Comparison of ENCODE assay signal across 9 cellular contexts in the genomic region with DNA sequence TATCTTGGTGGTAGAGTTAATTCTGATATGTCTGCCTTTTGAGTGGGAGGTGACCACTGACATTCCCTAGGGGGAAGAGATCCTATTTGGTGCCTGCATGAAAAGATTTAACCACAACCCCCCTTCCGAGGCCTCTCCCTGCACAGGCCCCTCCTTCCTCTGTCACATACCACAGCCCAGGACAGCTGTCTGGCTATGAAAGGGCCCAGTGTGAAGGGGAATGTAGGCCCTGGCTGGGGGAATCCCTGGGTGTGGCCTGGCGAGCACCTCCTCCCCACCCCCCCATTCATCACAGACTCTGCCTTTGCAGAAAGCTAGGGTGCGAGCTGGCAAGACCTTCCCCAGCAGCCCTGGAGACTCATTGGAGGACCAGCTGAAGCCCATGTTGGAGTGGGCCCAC. TPM values are rescaled to one million over a fixed set of nuclear protein-coding genes. Genes with fewer than 3 reads are reported as not detected.
DNase-seq lines count a peak whose midpoint lies in the region; ATAC-seq and TF ChIP-seq lines count a peak whose summit lies in the region.
"Had no signal": no experiment of that assay in that cellular context is flagged by ENCODE, and none has a peak within 500 bp of the region (broad histone marks: within the 10 kb centered on the region; RNA-seq: fewer than 3 reads in every experiment).

No MANE protein-coding gene starts in this region.

- no peaks in the 10 kb centered on the region for H3K27me3 ChIP-seq in CD4-positive, alpha-beta memory T cell (ENCODE audit: insufficient read depth, low read length)
- no peaks in the 10 kb centered on the region for H3K27me3 ChIP-seq in thymus (ENCODE audit: control insufficient read depth, insufficient read depth)

- H3K4me1 ChIP-seq in CD4-positive, alpha-beta memory T cell (ENCODE audit: insufficient read depth, low read length) = peaks cover 61% of the 10 kb centered on the region
- H3K4me1 ChIP-seq in thymus (ENCODE audit: control insufficient read depth, insufficient read depth, low read length) = peaks cover 34% of the 10 kb centered on the region
- H3K4me1 ChIP-seq: psoas muscle had no signal

- H3K27ac ChIP-seq in CD4-positive, alpha-beta memory T cell (ENCODE audit: low read depth, low read length) = peak overlapping the region; percentile 22
- peak overlapping the region; percentile 33 for H3K27ac ChIP-seq in thymus (ENCODE audit: low read depth)
- H3K27ac ChIP-seq: psoas muscle had no signal

- TF ChIP-seq CTCF in GM20000 (IDR thresholded peaks at IDR 0.05; ENCODE audit: extremely low read depth, missing control alignments) = no peak

- peak; percentile 10 to 65 (median 23) for DNase-seq in CD4-positive, alpha-beta memory T cell
- DNase-seq in GM20000 (ENCODE audit: low spot score) (peak; percentile 79), NAMALWA (ENCODE audit: low spot score) (peak; percentile 34), inferior parietal cortex (ENCODE audit: extremely low spot score) (no peak), NCI-H2171 (lab: John Stamatoyannopoulos, UW) (no peak)
- no peak for DNase-seq in effector memory CD8-positive, alpha-beta T cell

- CTCF ChIA-PET in CD4-positive, alpha-beta memory T cell (lab: Charles Lee; ENCODE audit: partially characterized antibody) = interaction anchor here (1.1 to 2.4 kb wide), 8 partner anchors 13 to 153 kb away, joined by 3 to 11 read pairs (median 7); a partner anchor contains a TSS

- H3K36me3 Mint-ChIP-seq in CD4-positive, alpha-beta memory T cell = no peaks in the 10 kb centered on the region
- no peaks in the 10 kb centered on the region for H3K36me3 Mint-ChIP-seq in effector memory CD8-positive, alpha-beta T cell (ENCODE audit: insufficient read depth)

- no peaks in the 10 kb centered on the region for H3K9me3 ChIP-seq in CD4-positive, alpha-beta memory T cell (ENCODE audit: control insufficient read depth in 1 of 2, low read length in 2 of 2)
- no peaks in the 10 kb centered on the region for H3K9me3 ChIP-seq in thymus (ENCODE audit: control insufficient read depth)
- H3K9me3 ChIP-seq: psoas muscle had no signal

- ATAC-seq in effector memory CD8-positive, alpha-beta T cell (replicated peaks) = peak; percentile 58
- ATAC-seq in HG03460 (IDR thresholded peaks at IDR 0.05; ENCODE audit: unreplicated experiment) = no peak

- H3K27ac Mint-ChIP-seq in CD4-positive, alpha-beta memory T cell = peak overlapping the region; percentile 85 to 93 (median 89)
- no peak overlapping the region for H3K27ac Mint-ChIP-seq in effector memory CD8-positive, alpha-beta T cell

- no peaks in the 10 kb centered on the region for H3K27me3 Mint-ChIP-seq in CD4-positive, alpha-beta memory T cell
- H3K27me3 Mint-ChIP-seq in effector memory CD8-positive, alpha-beta T cell = no peaks in the 10 kb centered on the region

- intact Hi-C loops in CD4-positive, alpha-beta memory T cell (cut with micrococcal nuclease) = no loop called here

- 43% methylated on average over 3 of the region's 3 CpGs for WGBS in thymus

- H3K4me3 ChIP-seq in CD4-positive, alpha-beta memory T cell (ENCODE audit: low read length in 2 of 2) = no peak overlapping the region
- no peak overlapping the region for H3K4me3 ChIP-seq in thymus (ENCODE audit: low read length)
- H3K4me3 ChIP-seq: psoas muscle had no signal

- POLR2A ChIA-PET in CD4-positive, alpha-beta memory T cell (lab: Charles Lee; ENCODE audit: partially characterized antibody) = interaction anchor here (1.1 to 1.9 kb wide), 2 partner anchors 28 to 29 kb away, joined by 6 read pairs; a partner anchor contains a TSS

- H3K9me3 Mint-ChIP-seq in CD4-positive, alpha-beta memory T cell = no peaks in the 10 kb centered on the region
- no peaks in the 10 kb centered on the region for H3K9me3 Mint-ChIP-seq in effector memory CD8-positive, alpha-beta T cell

- H3K36me3 ChIP-seq in CD4-positive, alpha-beta memory T cell (ENCODE audit: insufficient read depth, low read length) = no peaks in the 10 kb centered on the region
- H3K36me3 ChIP-seq in thymus (ENCODE audit: control insufficient read depth, insufficient read depth) = peaks cover 1% of the 10 kb centered on the region

- peaks cover 29 to 66% (median 44%) of the 10 kb centered on the region in 4 donors for H3K4me1 Mint-ChIP-seq in CD4-positive, alpha-beta memory T cell
- H3K4me1 Mint-ChIP-seq in effector memory CD8-positive, alpha-beta T cell (ENCODE audit: low read depth in 2 of 2) = peaks cover 3 to 17% of the 10 kb centered on the region in 2 donors

- H3K4me3 Mint-ChIP-seq in CD4-positive, alpha-beta memory T cell = peak overlapping the region in 5 of 8 donors; percentile 10 to 53 (median 23)
- H3K4me3 Mint-ChIP-seq in effector memory CD8-positive, alpha-beta T cell = no peak overlapping the region

RNA-seq across cellular contexts. Expression of a gene that starts 27.4 kb away (rescaled TPM):
- total RNA-seq in CD4-positive, alpha-beta memory T cell = 10 to 100 TPM; 78.1 to 78.6 TPM
- polyA plus RNA-seq in CD4-positive, alpha-beta memory T cell = 100 to 1,000 TPM in 1 of 2 donors, 10 to 100 TPM in 1; 95.9 to 140 TPM
- 55.6 TPM for polyA plus RNA-seq in thymus

RNA-seq across cellular contexts. Expression of a gene that starts 30.1 kb away (rescaled TPM):
- under 1 TPM; 0.38 to 0.47 TPM for total RNA-seq in CD4-positive, alpha-beta memory T cell
- polyA plus RNA-seq in CD4-positive, alpha-beta memory T cell = under 1 TPM in 1 of 2 donors, not detected in 1; 0.16 TPM
- 1.3 TPM for polyA plus RNA-seq in thymus

RNA-seq across cellular contexts. Expression of a gene that starts 49.0 kb away (rescaled TPM):
- 10 to 100 TPM; 29.6 to 29.7 TPM for total RNA-seq in CD4-positive, alpha-beta memory T cell
- 100 to 1,000 TPM; 105 to 154 TPM for polyA plus RNA-seq in CD4-positive, alpha-beta memory T cell
- polyA plus RNA-seq in thymus = 57.6 TPM

Comparison
In these comparisons a context has a peak if more than half of its experiments do, and no peak if none do; other contexts are left out.
1. DNase-seq: peak in CD4-positive, alpha-beta memory T cell (5 of 5), GM20000 (single experiment) and NAMALWA (single experiment); none in effector memory CD8-positive, alpha-beta T cell (0 of 3), inferior parietal cortex (single experiment) and NCI-H2171 (single experiment).
2. H3K27ac Mint-ChIP-seq: peak in CD4-positive, alpha-beta memory T cell (7 of 7); none in effector memory CD8-positive, alpha-beta T cell (0 of 2).
3. H3K4me3 Mint-ChIP-seq: peak in CD4-positive, alpha-beta memory T cell (5 of 8); none in effector memory CD8-positive, alpha-beta T cell (0 of 2).